Comparison of ENCODE assay signal across 7 cellular contexts in genomic region chr18:76713432-76713831, GRCh38.
"Had no signal": no experiment of that assay in that cellular context is flagged by ENCODE, and none has a peak within 500 bp of the region (broad histone marks: within the 10 kb centered on the region; RNA-seq: fewer than 3 reads in every experiment).

No MANE protein-coding gene starts in this region.

- FAIRE-seq: HepG2, HTR-8/SVneo, K562 had no signal

- DNase-seq: IMR-90, KBM-7, KG1 had no signal

- H3K27ac ChIP-seq: HL-60 had no signal

- ATAC-seq: HepG2, K562 had no signal

- H3K4me3 ChIP-seq: K562 had no signal
